10 cellular contexts compared by ENCODE assay signal in the genomic region with DNA sequence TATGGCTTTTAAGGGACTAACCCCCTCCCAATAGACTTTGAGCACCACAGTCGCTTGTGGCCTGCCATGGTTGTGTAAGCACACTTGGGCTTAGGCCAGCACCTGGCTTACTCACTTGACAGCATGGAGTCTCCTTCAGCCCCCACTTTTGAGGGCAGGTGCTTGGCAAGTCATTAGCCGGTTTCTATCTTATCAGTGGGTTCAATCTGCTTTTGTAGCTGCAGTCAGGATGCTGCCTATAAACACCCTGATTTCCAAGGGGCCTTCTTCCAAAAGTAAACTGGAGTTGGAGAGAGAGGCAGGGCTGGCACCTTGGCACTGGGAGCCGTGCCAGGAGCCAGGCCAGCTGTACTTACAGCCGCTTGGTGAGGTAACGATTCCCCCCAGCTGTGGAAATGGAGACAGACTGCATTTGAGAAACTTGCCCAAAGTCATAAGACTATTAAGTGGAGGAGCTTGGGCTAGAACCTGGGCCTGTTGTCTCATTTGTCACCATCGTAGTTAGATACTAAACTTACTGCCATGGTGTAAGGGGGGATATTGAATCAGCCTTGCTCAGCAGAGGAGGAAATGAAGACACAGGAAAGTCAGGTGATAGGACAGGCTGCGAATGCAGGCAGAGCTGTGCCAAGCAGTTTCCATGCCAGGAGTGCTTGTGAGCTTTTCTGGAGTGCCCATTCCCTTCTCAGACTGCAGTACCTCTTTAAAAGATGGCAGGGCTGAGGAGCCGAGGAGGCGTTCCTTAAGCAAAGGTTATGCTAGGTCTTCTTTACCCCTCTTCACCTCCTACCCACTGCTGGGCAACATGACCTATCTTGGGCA.
DNase-seq lines count a peak whose midpoint lies in the region; ATAC-seq and TF ChIP-seq lines count a peak whose summit lies in the region.
"Had no signal": no experiment of that assay in that cellular context is flagged by ENCODE, and none has a peak within 500 bp of the region (broad histone marks: within the 10 kb centered on the region; RNA-seq: fewer than 3 reads in every experiment).

No MANE protein-coding gene starts in this region.

- CTCF ChIA-PET in PC-9 (lab: Charles Lee) = interaction anchor here (0.6 to 0.8 kb wide), 3 partner anchors 15 to 493 kb away, joined by 3 to 8 read pairs (median 5); no protein-coding TSS in a partner anchor

- no peaks in the 10 kb centered on the region for H4K20me1 ChIP-seq in PC-9 (ENCODE audit: insufficient read depth)

- H3K4me3 ChIP-seq in PC-9 (no peak overlapping the region), esophagus squamous epithelium (no peak overlapping the region)
- H3K4me3 ChIP-seq: GM23248 had no signal

- 47 to 65% methylated on average over 8 to 9 of the region's 9 CpGs for WGBS in esophagus squamous epithelium, 2 donors

- POLR2A ChIA-PET in PC-9 (lab: Charles Lee; ENCODE audit: unreplicated experiment) = interaction anchor here (0.5 to 0.6 kb wide), 2 partner anchors 870 to 1102 kb away, joined by 3 to 4 read pairs; no protein-coding TSS in a partner anchor

- no peaks in the 10 kb centered on the region for H3K79me2 ChIP-seq in PC-9 (ENCODE audit: low read depth)

- no peaks in the 10 kb centered on the region for H3K27me3 ChIP-seq in PC-9 (ENCODE audit: insufficient read depth, low read depth)
- no peaks in the 10 kb centered on the region for H3K27me3 ChIP-seq in esophagus squamous epithelium

- TF ChIP-seq POLR2A in esophagus squamous epithelium (IDR thresholded peaks at IDR 0.05) = no peak

- ATAC-seq in left lobe of liver = peak; percentile 62
- ATAC-seq in HG03571 (IDR thresholded peaks at IDR 0.05; ENCODE audit: unreplicated experiment) = no peak

- H3K9me2 ChIP-seq in PC-9 (ENCODE audit: insufficient read depth) = no peaks in the 10 kb centered on the region

- H3K4me1 ChIP-seq in PC-9 (replicated peaks; ENCODE audit: insufficient read depth) = peaks cover 15% of the 10 kb centered on the region
- H3K4me1 ChIP-seq in esophagus squamous epithelium = peaks cover 15 to 53% (median 20%) of the 10 kb centered on the region in 3 donors

- no peak for TF ChIP-seq CTCF in CD14-positive monocyte (IDR thresholded peaks at IDR 0.05)
- no peak for TF ChIP-seq CTCF in PC-9 (conservative IDR thresholded peaks at IDR 0.05)
- no peak for TF ChIP-seq CTCF in esophagus squamous epithelium (IDR thresholded peaks at IDR 0.05)

- H3K36me3 Mint-ChIP-seq in CD14-positive monocyte (peaks cover 23 to 36% of the 10 kb centered on the region in 2 donors), IgD-negative memory B cell (no peaks in the 10 kb centered on the region)

- H3K9me3 Mint-ChIP-seq in CD14-positive monocyte (no peaks in the 10 kb centered on the region), IgD-negative memory B cell (no peaks in the 10 kb centered on the region)

- H3K36me3 ChIP-seq in PC-9 (ENCODE audit: low read depth) = no peaks in the 10 kb centered on the region
- peaks cover 0 to 5% (median 0%) of the 10 kb centered on the region in 3 donors for H3K36me3 ChIP-seq in esophagus squamous epithelium

- no peak overlapping the region for H2AFZ ChIP-seq in PC-9
- H2AFZ ChIP-seq: GM23248 had no signal

- peak overlapping the region; percentile 1; the same call in 1 of the 2 replicates for H3K4me2 ChIP-seq in PC-9

- BruUV-seq in PC-9 (replicated peaks; lab: Mats Ljungman, UMichigan) = no TSS peak

- H3K4me1 Mint-ChIP-seq in CD14-positive monocyte (peaks cover 54% of the 10 kb centered on the region), IgD-negative memory B cell (peaks cover 26 to 45% (median 36%) of the 10 kb centered on the region in 3 donors)

- DNase-seq in CD14-positive monocyte (ENCODE audit: low spot score) = no peak
- DNase-seq in PC-9 = peak; percentile 64 to 80
- DNase-seq in left lobe of liver (ENCODE audit: low spot score) = peak; percentile 93
- DNase-seq in stimulated activated naive CD4-positive, alpha-beta T cell treated with Interleukin-2 at 50 U/mL for 16 hours (lab: John Stamatoyannopoulos, UW) = no peak
- no peak for DNase-seq in esophagus squamous epithelium (lab: John Stamatoyannopoulos, UW)
- no peak for DNase-seq in SKM-1 (lab: John Stamatoyannopoulos, UW; ENCODE audit: unreplicated experiment)
- DNase-seq: GM23248, NCI-H2227 treated with DMSO at 0.1 percent for 48 hours had no signal

- intact Hi-C loops in CD14-positive monocyte (cut with micrococcal nuclease) (loop anchor here in 1 of 2 donors (10.0 kb wide), 1 partner anchor 131 kb away; no protein-coding TSS in a partner anchor), PC-9 (cut with micrococcal nuclease; ENCODE audit: unreplicated experiment) (loop anchor here (1.0 kb wide), 1 partner anchor 45 kb away; no protein-coding TSS in a partner anchor), esophagus squamous epithelium (cut with DNase I) (no loop called here)

- H3K27me3 Mint-ChIP-seq in CD14-positive monocyte (ENCODE audit: low read depth in 3 of 3) (no peaks in the 10 kb centered on the region), IgD-negative memory B cell (no peaks in the 10 kb centered on the region)

- H3K9me3 ChIP-seq in PC-9 (ENCODE audit: insufficient read depth, low read depth) (no peaks in the 10 kb centered on the region), esophagus squamous epithelium (no peaks in the 10 kb centered on the region)

- no peak overlapping the region for H3K27ac ChIP-seq in PC-9
- peak overlapping the region in 1 of 4 donors; percentile 3 for H3K27ac ChIP-seq in esophagus squamous epithelium
- H3K27ac ChIP-seq: GM23248 had no signal

- H3K27ac Mint-ChIP-seq in CD14-positive monocyte (peak overlapping the region in 6 of 7 donors; percentile 9 to 84 (median 50)), IgD-negative memory B cell (peak overlapping the region in 2 of 3 donors; percentile 36 to 53)

- no peak overlapping the region for H3K4me3 Mint-ChIP-seq in CD14-positive monocyte
- H3K4me3 Mint-ChIP-seq in IgD-negative memory B cell = no peak overlapping the region

- peaks cover 9% of the 10 kb centered on the region; the same call in 1 of the 2 replicates for H3F3A ChIP-seq in PC-9 (ENCODE audit: insufficient read depth, low read depth)

Comparison
In these comparisons a context has a peak if more than half of its experiments do, and no peak if none do; other contexts are left out.
1. DNase-seq: peak in PC-9 (2 of 2) and left lobe of liver (single experiment); none in CD14-positive monocyte (single experiment), stimulated activated naive CD4-positive, alpha-beta T cell treated with Interleukin-2 at 50 U/mL for 16 hours (single experiment), esophagus squamous epithelium (single experiment) and SKM-1 (single experiment).